ENCODE assay signal across 12 cellular contexts in genomic region chr7:141702892-141703291, GRCh38. TPM values are rescaled to one million over a fixed set of nuclear protein-coding genes. Genes with fewer than 3 reads are reported as not detected.
DNase-seq lines count a peak whose midpoint lies in the region; ATAC-seq and TF ChIP-seq lines count a peak whose summit lies in the region.
"Had no signal": no experiment of that assay in that cellular context is flagged by ENCODE, and none has a peak within 500 bp of the region (broad histone marks: within the 10 kb centered on the region; RNA-seq: fewer than 3 reads in every experiment).

No MANE protein-coding gene starts in this region.

- in situ Hi-C loops in gastrocnemius medialis (cut with MboI; ENCODE audit: low sequenced_read_pairs in 4 of 4) = no loop called here

- no peaks in the 10 kb centered on the region for H3K9me2 ChIP-seq in MM.1S (replicated peaks; ENCODE audit: insufficient read depth, low read length)

- H3K4me1 ChIP-seq in MM.1S (ENCODE audit: low read length) (peaks cover 8% of the 10 kb centered on the region), gastrocnemius medialis (peaks cover 15 to 18% of the 10 kb centered on the region in 2 donors)
- H3K4me1 ChIP-seq: prostate gland had no signal

- H3K4me3 ChIP-seq in MM.1S (ENCODE audit: low read length) (no peak overlapping the region), epithelial cell of proximal tubule (ENCODE audit: low read depth, low read length) (peak overlapping the region; percentile 70), gastrocnemius medialis (peak overlapping the region in 3 of 4 donors; percentile 66 to 78 (median 77))

- TF ChIP-seq POLR2A in gastrocnemius medialis (IDR thresholded peaks at IDR 0.05) = no peak

- H3F3A ChIP-seq in MM.1S (ENCODE audit: insufficient read depth, low read length) = peaks cover 5% of the 10 kb centered on the region; the same call in 1 of the 2 replicates

- no peak overlapping the region for H3K27ac Mint-ChIP-seq in activated CD4-positive, alpha-beta memory T cell treated with anti-CD3 and anti-CD28 coated beads for 36 hours
- no peak overlapping the region for H3K27ac Mint-ChIP-seq in activated CD4-positive, alpha-beta memory T cell treated with anti-CD3 and anti-CD28 coated beads, Interleukin-2, amount 10 ng/mL, durations not matched to agents 7 days and 5 days

- no peak overlapping the region for H2AFZ ChIP-seq in MM.1S (ENCODE audit: low read length)

- H3K27me3 Mint-ChIP-seq in activated CD4-positive, alpha-beta memory T cell treated with anti-CD3 and anti-CD28 coated beads for 36 hours = peaks cover 2% of the 10 kb centered on the region
- H3K27me3 Mint-ChIP-seq in activated CD4-positive, alpha-beta memory T cell treated with anti-CD3 and anti-CD28 coated beads, Interleukin-2, amount 10 ng/mL, durations not matched to agents 7 days and 5 days = peaks cover 30% of the 10 kb centered on the region

- no peak for DNase-seq in activated CD4-positive, alpha-beta memory T cell treated with anti-CD3 and anti-CD28 coated beads for 36 hours
- no peak for DNase-seq in activated CD4-positive, alpha-beta memory T cell treated with anti-CD3 and anti-CD28 coated beads, Interleukin-2, amount 10 ng/mL, durations not matched to agents 7 days and 5 days
- no peak for DNase-seq in MM.1S
- DNase-seq in epithelial cell of proximal tubule (ENCODE audit: low read depth) = no peak
- DNase-seq in gastrocnemius medialis = no peak
- DNase-seq in SHP77 (lab: John Stamatoyannopoulos, UW) = no peak
- DNase-seq in left colon = no peak
- DNase-seq: activated naive CD4-positive, alpha-beta T cell treated with Interleukin-2 at 50 U/mL for 16 hours; WERI-Rb-1 had no signal

- H3K79me2 ChIP-seq in MM.1S (ENCODE audit: low read length) = 0 out of 2 replicates have a peak, but pooled peaks cover 7% of the 10 kb centered on the region

- H3K36me3 ChIP-seq in MM.1S (replicated peaks; ENCODE audit: insufficient read depth, low read length) = no peaks in the 10 kb centered on the region
- no peaks in the 10 kb centered on the region for H3K36me3 ChIP-seq in gastrocnemius medialis
- H3K36me3 ChIP-seq: prostate gland, WERI-Rb-1 had no signal

- H3K9me3 ChIP-seq in MM.1S (replicated peaks; ENCODE audit: insufficient read depth, low read length) (no peaks in the 10 kb centered on the region), gastrocnemius medialis (no peaks in the 10 kb centered on the region)
- H3K9me3 ChIP-seq: prostate gland had no signal

- peaks cover 3% of the 10 kb centered on the region for H3K36me3 Mint-ChIP-seq in activated CD4-positive, alpha-beta memory T cell treated with anti-CD3 and anti-CD28 coated beads for 36 hours
- peaks cover 4% of the 10 kb centered on the region for H3K36me3 Mint-ChIP-seq in activated CD4-positive, alpha-beta memory T cell treated with anti-CD3 and anti-CD28 coated beads, Interleukin-2, amount 10 ng/mL, durations not matched to agents 7 days and 5 days (ENCODE audit: low read depth)

- H3K4me1 Mint-ChIP-seq in activated CD4-positive, alpha-beta memory T cell treated with anti-CD3 and anti-CD28 coated beads for 36 hours (ENCODE audit: low read depth) = peaks cover 33% of the 10 kb centered on the region
- H3K4me1 Mint-ChIP-seq in activated CD4-positive, alpha-beta memory T cell treated with anti-CD3 and anti-CD28 coated beads, Interleukin-2, amount 10 ng/mL, durations not matched to agents 7 days and 5 days = peaks cover 27% of the 10 kb centered on the region

- ATAC-seq in gastrocnemius medialis (no peak), HG03139 (IDR thresholded peaks at IDR 0.05; ENCODE audit: unreplicated experiment) (no peak), left colon (no peak)

- peak overlapping the region; percentile 61; the same call in 1 of the 2 replicates for H3K4me2 ChIP-seq in MM.1S (ENCODE audit: low read depth, low read length)

- H4K20me1 ChIP-seq in MM.1S (ENCODE audit: insufficient read depth, low read length) = no peaks in the 10 kb centered on the region

- POLR2A ChIA-PET in activated CD4-positive, alpha-beta memory T cell treated with anti-CD3 and anti-CD28 coated beads for 36 hours (lab: Charles Lee) = interaction anchor here (0.7 to 2.9 kb wide), 2 partner anchors 35 to 47 kb away, joined by 3 to 20 read pairs; partner anchors contain the start of gene SSBP1
- POLR2A ChIA-PET in activated CD4-positive, alpha-beta memory T cell treated with anti-CD3 and anti-CD28 coated beads, Interleukin-2, amount 10 ng/mL, durations not matched to agents 7 days and 5 days (lab: Charles Lee) = interaction anchor here (0.6 to 3.6 kb wide), 6 partner anchors 12 to 153 kb away, joined by 3 to 46 read pairs (median 3); partner anchors contain the start of gene SSBP1

- intact Hi-C loops in activated CD4-positive, alpha-beta memory T cell treated with anti-CD3 and anti-CD28 coated beads for 36 hours (cut with micrococcal nuclease) = loop anchor here (1.0 kb wide), 1 partner anchor 24 kb away; no protein-coding TSS in a partner anchor
- intact Hi-C loops in gastrocnemius medialis (cut with DNase I; ENCODE audit: low total_unique reads) = loop anchor here (2.0 kb wide), 1 partner anchor 36 kb away; the partner anchor contains the start of gene SSBP1
- intact Hi-C loops in left colon (cut with DNase I, micrococcal nuclease) = no loop called here

- 0 out of 2 replicates have a peak, but pooled peaks cover 12% of the 10 kb centered on the region for H3K27me3 ChIP-seq in MM.1S (replicated peaks; ENCODE audit: insufficient read depth, low read length)
- H3K27me3 ChIP-seq in gastrocnemius medialis = no peaks in the 10 kb centered on the region

- peak overlapping the region; percentile 71 for H3K4me3 Mint-ChIP-seq in activated CD4-positive, alpha-beta memory T cell treated with anti-CD3 and anti-CD28 coated beads for 36 hours
- H3K4me3 Mint-ChIP-seq in activated CD4-positive, alpha-beta memory T cell treated with anti-CD3 and anti-CD28 coated beads, Interleukin-2, amount 10 ng/mL, durations not matched to agents 7 days and 5 days = no peak overlapping the region

- no peak overlapping the region for H3K9ac ChIP-seq in MM.1S (ENCODE audit: low read length)

- CTCF ChIA-PET in activated CD4-positive, alpha-beta memory T cell treated with anti-CD3 and anti-CD28 coated beads for 36 hours (lab: Charles Lee) = interaction anchor here (0.6 to 3.9 kb wide), 3 partner anchors 36 to 528 kb away, joined by 3 to 36 read pairs (median 14); partner anchors contain the start of gene SSBP1
- CTCF ChIA-PET in activated CD4-positive, alpha-beta memory T cell treated with anti-CD3 and anti-CD28 coated beads, Interleukin-2, amount 10 ng/mL, durations not matched to agents 7 days and 5 days (lab: Charles Lee) = interaction anchor here (0.9 to 4.2 kb wide), 3 partner anchors 10 to 48 kb away, joined by 3 to 26 read pairs (median 6); partner anchors contain the start of gene SSBP1

- H3K27ac ChIP-seq in MM.1S (ENCODE audit: low read length) = no peak overlapping the region
- H3K27ac ChIP-seq in gastrocnemius medialis = peak overlapping the region in 2 of 4 donors; percentile 78 to 81
- H3K27ac ChIP-seq: WERI-Rb-1 had no signal

- no peak for TF ChIP-seq CTCF in MM.1S (IDR thresholded peaks at IDR 0.05; ENCODE audit: low read length)
- no peak for TF ChIP-seq CTCF in epithelial cell of proximal tubule (conservative IDR thresholded peaks at IDR 0.05; ENCODE audit: low read depth, low read length)
- no peak for TF ChIP-seq CTCF in gastrocnemius medialis (IDR thresholded peaks at IDR 0.05 in 4 of 5, conservative IDR thresholded peaks at IDR 0.05 in 1 of 5)

- no peaks in the 10 kb centered on the region for H3K9me3 Mint-ChIP-seq in activated CD4-positive, alpha-beta memory T cell treated with anti-CD3 and anti-CD28 coated beads for 36 hours
- H3K9me3 Mint-ChIP-seq in activated CD4-positive, alpha-beta memory T cell treated with anti-CD3 and anti-CD28 coated beads, Interleukin-2, amount 10 ng/mL, durations not matched to agents 7 days and 5 days = no peaks in the 10 kb centered on the region

RNA-seq across cellular contexts. Expression of gene DENND11, which starts 0.9 kb away (rescaled TPM):
- total RNA-seq in activated CD4-positive, alpha-beta memory T cell treated with anti-CD3 and anti-CD28 coated beads for 36 hours = 10 to 100 TPM; 27.5 to 28.9 TPM
- 10 to 100 TPM; 24.5 to 24.9 TPM for total RNA-seq in activated CD4-positive, alpha-beta memory T cell treated with anti-CD3 and anti-CD28 coated beads, Interleukin-2, amount 10 ng/mL, durations not matched to agents 7 days and 5 days
- total RNA-seq in epithelial cell of proximal tubule (9.7 and 12.2 TPM in 2 replicates), gastrocnemius medialis (1 to 10 TPM; 4.9 to 8.2 (median 6.7) TPM), left colon (10 to 100 TPM; 31.7 to 37.6 TPM)

RNA-seq across cellular contexts. Expression of gene WEE2, which starts 5.3 kb away (rescaled TPM):
- total RNA-seq in activated CD4-positive, alpha-beta memory T cell treated with anti-CD3 and anti-CD28 coated beads for 36 hours = not detected
- not detected for total RNA-seq in activated CD4-positive, alpha-beta memory T cell treated with anti-CD3 and anti-CD28 coated beads, Interleukin-2, amount 10 ng/mL, durations not matched to agents 7 days and 5 days
- not detected in 2 replicates for total RNA-seq in epithelial cell of proximal tubule
- total RNA-seq in gastrocnemius medialis = not detected
- total RNA-seq in left colon = not detected
- total RNA-seq: endothelial cell of umbilical vein, prostate gland had no signal

RNA-seq across cellular contexts. Expression of gene SSBP1, which starts 35.3 kb away (rescaled TPM):
- total RNA-seq in activated CD4-positive, alpha-beta memory T cell treated with anti-CD3 and anti-CD28 coated beads for 36 hours = 100 to 1,000 TPM; 207 to 234 TPM
- 100 to 1,000 TPM; 124 to 125 TPM for total RNA-seq in activated CD4-positive, alpha-beta memory T cell treated with anti-CD3 and anti-CD28 coated beads, Interleukin-2, amount 10 ng/mL, durations not matched to agents 7 days and 5 days
- total RNA-seq in epithelial cell of proximal tubule = 246 and 313 TPM in 2 replicates
- 100 to 1,000 TPM; 127 to 147 (median 138) TPM for total RNA-seq in gastrocnemius medialis
- total RNA-seq in left colon = 10 to 100 TPM; 65.4 to 79.5 TPM

Comparison
In these comparisons a context has a peak if more than half of its experiments do, and no peak if none do; other contexts are left out.
1. intact Hi-C loops: an anchor here in activated CD4-positive, alpha-beta memory T cell treated with anti-CD3 and anti-CD28 coated beads for 36 hours (1.0 kb wide) and gastrocnemius medialis (2.0 kb wide); none called in left colon.